1 cellular context compared by ENCODE assay signal in genomic region chr6:169140986-169141495, GRCh38.
TF ChIP-seq lines count a peak whose summit lies in the region.

No MANE protein-coding gene starts in this region.

TF ChIP-seq in IMR-90, 13 proteins besides CTCF, POLR2A, EP300 and RAD21 (continued from another document):
- TF ChIP-seq USF2 (IDR thresholded peaks at IDR 0.05; ENCODE audit: low read depth, low read length) (no peak), CEBPB (IDR thresholded peaks at IDR 0.05; ENCODE audit: low read depth, low read length) (no peak), CHD1 (IDR thresholded peaks at IDR 0.05; ENCODE audit: low read depth, low read length) (no peak), MXI1 (IDR thresholded peaks at IDR 0.05; ENCODE audit: borderline replicate concordance, low read depth, low read length) (no peak), FOS (IDR thresholded peaks at IDR 0.05; ENCODE audit: low read depth, low read length) (no peak), RFX5 (IDR thresholded peaks at IDR 0.05; ENCODE audit: low read depth, low read length) (no peak), SMC3 (IDR thresholded peaks at IDR 0.05; ENCODE audit: low read depth, low read length) (no peak), MAFK (IDR thresholded peaks at IDR 0.05; ENCODE audit: low read depth, low read length) (no peak)
TF ChIP-seq in IMR-90: peak in this region for 0.
